Comparison of ENCODE assay signal across 9 cellular contexts in the genomic region with DNA sequence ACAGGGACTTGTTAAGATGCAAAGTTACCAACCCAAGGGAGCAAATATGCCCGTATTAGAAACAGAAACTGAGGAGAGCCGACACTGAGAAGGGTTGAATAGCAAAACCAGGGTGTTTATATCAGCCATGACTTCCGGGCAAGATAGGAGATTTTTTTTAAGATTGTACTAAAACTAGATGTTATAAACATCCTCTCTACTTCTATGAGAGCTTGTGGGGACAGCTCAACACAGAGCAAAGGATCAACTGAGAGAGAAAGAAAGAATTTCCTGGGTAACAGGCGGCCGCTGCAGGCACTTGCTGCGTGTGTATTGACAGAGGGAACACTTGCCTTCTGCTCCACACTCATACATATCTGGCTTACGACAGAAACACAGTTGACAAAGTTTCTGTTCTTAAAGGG. TPM values are rescaled to one million over a fixed set of nuclear protein-coding genes. Genes with fewer than 3 reads are reported as not detected.
DNase-seq lines count a peak whose midpoint lies in the region; ATAC-seq and TF ChIP-seq lines count a peak whose summit lies in the region.
"Had no signal": no experiment of that assay in that cellular context is flagged by ENCODE, and none has a peak within 500 bp of the region (broad histone marks: within the 10 kb centered on the region; RNA-seq: fewer than 3 reads in every experiment).

No MANE protein-coding gene starts in this region.

- no peaks in the 10 kb centered on the region for H3K9me3 ChIP-seq in smooth muscle cell (replicated peaks; ENCODE audit: low read depth)
- H3K9me3 ChIP-seq: psoas muscle had no signal

- H3K4me3 ChIP-seq in smooth muscle cell, result peak overlapping the region; percentile 12
- H3K4me3 ChIP-seq: psoas muscle had no signal

- no peak for TF ChIP-seq CTCF in smooth muscle cell (IDR thresholded peaks at IDR 0.05; ENCODE audit: borderline replicate concordance, insufficient read depth, poor library complexity, severe bottlenecking)

- peaks cover 20% of the 10 kb centered on the region for H3F3A ChIP-seq in smooth muscle cell (ENCODE audit: low read depth)

- no peaks in the 10 kb centered on the region for H4K20me1 ChIP-seq in smooth muscle cell (ENCODE audit: low read depth)

- H3K9me3 Mint-ChIP-seq in activated naive CD4-positive, alpha-beta T cell treated with anti-CD3 and anti-CD28 coated beads, Interleukin-2, amount 50 U/mL, for 72 hours, result peaks cover 0 to 15% of the 10 kb centered on the region in 2 donors

- DNase-seq in activated naive CD4-positive, alpha-beta T cell treated with anti-CD3 and anti-CD28 coated beads, Interleukin-2, amount 50 U/mL, for 72 hours (ENCODE audit: low spot score in 2 of 2), result peak in 1 of 2 donors; percentile 9
- no peak for DNase-seq in smooth muscle cell (lab: John Stamatoyannopoulos, UW; ENCODE audit: unreplicated experiment)
- DNase-seq in NCI-H748 (lab: John Stamatoyannopoulos, UW; ENCODE audit: unreplicated experiment), result no peak
- DNase-seq in NCI-H1105 (lab: John Stamatoyannopoulos, UW), result no peak
- DNase-seq in AG08395 (ENCODE audit: low spot score), result no peak
- DNase-seq: psoas muscle, Right ventricle myocardium superior had no signal

- H3K79me2 ChIP-seq in smooth muscle cell (ENCODE audit: low read depth), result no peaks in the 10 kb centered on the region

- H3K27ac Mint-ChIP-seq in activated naive CD4-positive, alpha-beta T cell treated with anti-CD3 and anti-CD28 coated beads, Interleukin-2, amount 50 U/mL, for 72 hours, result peak overlapping the region; percentile 86 to 90

- H3K4me2 ChIP-seq in smooth muscle cell, result peak overlapping the region; percentile 52

- no peaks in the 10 kb centered on the region for H3K27me3 ChIP-seq in smooth muscle cell (ENCODE audit: low read depth)

- peak overlapping the region; percentile 71 for H2AFZ ChIP-seq in smooth muscle cell (ENCODE audit: low read depth)

- 58% methylated on average over 7 of the region's 7 CpGs for WGBS in smooth muscle cell (ENCODE audit: low lambda C conversion rate)

- peaks cover 9% of the 10 kb centered on the region in 2 donors for H3K36me3 Mint-ChIP-seq in activated naive CD4-positive, alpha-beta T cell treated with anti-CD3 and anti-CD28 coated beads, Interleukin-2, amount 50 U/mL, for 72 hours

- H3K27ac ChIP-seq in smooth muscle cell (ENCODE audit: low read depth), result no peak overlapping the region
- H3K27ac ChIP-seq: psoas muscle had no signal

- H3K9ac ChIP-seq in smooth muscle cell (ENCODE audit: low read depth), result no peak overlapping the region

- H3K36me3 ChIP-seq in smooth muscle cell (ENCODE audit: low read depth), result no peaks in the 10 kb centered on the region

- H3K4me1 ChIP-seq in smooth muscle cell (ENCODE audit: low read depth), result peaks cover 6% of the 10 kb centered on the region
- H3K4me1 ChIP-seq: psoas muscle had no signal

- ATAC-seq in GM19351 (IDR thresholded peaks at IDR 0.05; ENCODE audit: unreplicated experiment) (peak; percentile 78), HG03095 (IDR thresholded peaks at IDR 0.05; ENCODE audit: unreplicated experiment) (peak; percentile 57)
- ATAC-seq in activated naive CD4-positive, alpha-beta T cell treated with anti-CD3 and anti-CD28 coated beads, Interleukin-2, amount 50 U/mL, for 72 hours, result peak; percentile 32 to 52
- ATAC-seq: psoas muscle had no signal

RNA-seq across cellular contexts. Expression of a gene that starts 49.1 kb away (rescaled TPM):
- 10 to 100 TPM; 29.0 to 34.7 TPM for total RNA-seq in activated naive CD4-positive, alpha-beta T cell treated with anti-CD3 and anti-CD28 coated beads, Interleukin-2, amount 50 U/mL, for 72 hours
- total RNA-seq in smooth muscle cell, result 31.6 and 51.3 TPM in 2 replicates
- polyA plus RNA-seq in smooth muscle cell, result 16.4 and 21.6 TPM in 2 replicates
